25 cellular contexts compared by ENCODE assay signal in the genomic region with DNA sequence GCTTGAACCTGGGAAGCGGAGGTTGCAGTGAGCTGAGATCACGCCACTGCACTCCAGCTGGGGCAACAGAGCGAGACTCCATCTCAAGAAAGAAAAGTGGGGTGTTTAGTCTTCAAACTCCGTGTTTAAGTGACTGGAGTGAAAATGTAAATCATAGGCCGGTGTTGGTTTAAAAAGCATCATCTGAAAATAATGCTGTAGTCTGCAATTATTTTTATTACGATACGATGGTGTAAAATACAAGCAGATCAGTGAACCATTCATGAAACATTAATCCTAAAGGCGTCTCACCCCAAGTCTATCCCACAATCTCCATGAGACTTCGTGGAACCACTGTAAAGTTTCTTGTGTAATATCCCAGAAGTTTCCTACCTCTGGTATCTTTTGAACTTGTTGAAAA. TPM values are rescaled to one million over a fixed set of nuclear protein-coding genes. Genes with fewer than 3 reads are reported as not detected.
A peak's percentile ranks its signal among the peaks of the same experiment; 100 is the strongest.
DNase-seq lines count a peak whose midpoint lies in the region; ATAC-seq and TF ChIP-seq lines count a peak whose summit lies in the region.
"Had no signal": no experiment of that assay in that cellular context is flagged by ENCODE, and none has a peak within 500 bp of the region (broad histone marks: within the 10 kb centered on the region; RNA-seq: fewer than 3 reads in every experiment).

No MANE protein-coding gene starts in this region.

- H3K36me3 Mint-ChIP-seq in activated T-cell treated with anti-CD3 and anti-CD28 coated beads, Interleukin-2, amount 50 U/mL, for 24 hours (ENCODE audit: low read depth), result peaks cover 60% of the 10 kb centered on the region
- peaks cover 5% of the 10 kb centered on the region for H3K36me3 Mint-ChIP-seq in IgD-negative memory B cell
- H3K36me3 Mint-ChIP-seq in endodermal cell (ENCODE audit: low read depth), result peaks cover 11% of the 10 kb centered on the region

- no peak for ATAC-seq in GM21447 (IDR thresholded peaks at IDR 0.05; ENCODE audit: unreplicated experiment)
- ATAC-seq: esophagus mucosa, left ventricle myocardium superior, sciatic nerve had no signal

- WGBS in endodermal cell (ENCODE audit: insufficient coverage in 1 of 2, insufficient read length in 1 of 2), 2 experiments, result 92% methylated on average over 5 to 9 of the region's 9 CpGs
- WGBS in transverse colon (ENCODE audit: low coverage in 1 of 2), 2 donors, result 70 to 78% methylated on average over 9 of the region's 9 CpGs

- no peak for TF ChIP-seq POLR2A in transverse colon (IDR thresholded peaks at IDR 0.05)

- H3K4me1 ChIP-seq in endodermal cell (ENCODE audit: control insufficient read depth, insufficient read depth, low read length) (peaks cover 20% of the 10 kb centered on the region), parathyroid adenoma (peaks cover 49% of the 10 kb centered on the region), transverse colon (peaks cover 22 to 89% (median 59%) of the 10 kb centered on the region in 4 donors)

- in situ Hi-C loops in transverse colon (cut with MboI; ENCODE audit: low pct_ligation_motif_present in 1 of 4, low pct_unique_long_range_greater_than_20kb in 1 of 4, low sequenced_read_pairs in 3 of 4), result loop anchor here in 2 of 4 donors (25.0 kb wide), 1 partner anchor 618 kb away; no protein-coding TSS in a partner anchor

- intact Hi-C loops in transverse colon (cut with DNase I; ENCODE audit: low total_unique reads), result no loop called here

- peak overlapping the region; percentile 38 for H3K4me3 Mint-ChIP-seq in activated T-cell treated with anti-CD3 and anti-CD28 coated beads, Interleukin-2, amount 50 U/mL, for 24 hours
- H3K4me3 Mint-ChIP-seq in IgD-negative memory B cell (peak overlapping the region in 2 of 4 donors; percentile 10 to 75), endodermal cell (no peak overlapping the region)

- DNase-seq in activated T-cell treated with anti-CD3 and anti-CD28 coated beads, Interleukin-2, amount 50 U/mL, for 24 hours, result no peak
- DNase-seq in activated T-cell treated with anti-CD3 and anti-CD28 coated beads, Interleukin-2, amount 50 U/mL, for 48 hours, result no peak
- DNase-seq in endodermal cell (no peak), mesenteric fat pad (ENCODE audit: low spot score) (no peak), transverse colon (no peak)
- DNase-seq: 8988T; activated CD4-positive, alpha-beta T cell treated with anti-CD3 and anti-CD28 coated beads, Interleukin-2, amount 50 U/mL, for 4 hours; foreskin melanocyte; hippocampal formation; KBM-7; left ventricle myocardium superior; NCI-H1436 treated with DMSO at 0.1 percent for 48 hours; NCI-H524; NK-92 treated with Interleukin-12 subunit alpha and Interleukin-12 subunit beta, amount 100 ng/mL, for 24 hours; PC-9; Right ventricle myocardium superior; T-helper 9 cell; WERI-Rb-1 had no signal

- peaks cover 18% of the 10 kb centered on the region for H3K36me3 ChIP-seq in endodermal cell (ENCODE audit: control insufficient read depth, insufficient read depth, low read length)
- H3K36me3 ChIP-seq in parathyroid adenoma (ENCODE audit: control insufficient read depth, insufficient read depth, low read length), result no peaks in the 10 kb centered on the region
- no peaks in the 10 kb centered on the region for H3K36me3 ChIP-seq in transverse colon
- H3K36me3 ChIP-seq: HAP-1, WERI-Rb-1 had no signal

- no peak overlapping the region for H3K9ac ChIP-seq in endodermal cell (ENCODE audit: extremely low read depth, low read length, poor library complexity, severe bottlenecking)
- no peak overlapping the region for H3K9ac ChIP-seq in parathyroid adenoma

- H3K79me2 ChIP-seq in parathyroid adenoma, result peaks cover 81% of the 10 kb centered on the region

- no peak overlapping the region for H3K27ac ChIP-seq in endodermal cell (ENCODE audit: low read depth, low read length)
- H3K27ac ChIP-seq in parathyroid adenoma, result no peak overlapping the region
- no peak overlapping the region for H3K27ac ChIP-seq in transverse colon
- H3K27ac ChIP-seq: PC-9, WERI-Rb-1 had no signal

- H3K9me3 ChIP-seq in endodermal cell (ENCODE audit: control insufficient read depth, low read length), result peaks cover 5% of the 10 kb centered on the region
- H3K9me3 ChIP-seq in parathyroid adenoma (ENCODE audit: control insufficient read depth, low read length), result no peaks in the 10 kb centered on the region
- no peaks in the 10 kb centered on the region for H3K9me3 ChIP-seq in transverse colon
- H3K9me3 ChIP-seq: HAP-1 had no signal

- peaks cover 89% of the 10 kb centered on the region for H3K4me1 Mint-ChIP-seq in activated T-cell treated with anti-CD3 and anti-CD28 coated beads, Interleukin-2, amount 50 U/mL, for 24 hours (ENCODE audit: low read depth)
- peaks cover 76 to 83% (median 82%) of the 10 kb centered on the region in 3 donors for H3K4me1 Mint-ChIP-seq in IgD-negative memory B cell
- peaks cover 67% of the 10 kb centered on the region for H3K4me1 Mint-ChIP-seq in endodermal cell

- H3K4me3 ChIP-seq in endodermal cell (ENCODE audit: low read length), result peak overlapping the region; percentile 25
- no peak overlapping the region for H3K4me3 ChIP-seq in parathyroid adenoma (ENCODE audit: low read depth, low read length)
- H3K4me3 ChIP-seq in transverse colon, result no peak overlapping the region
- H3K4me3 ChIP-seq: HAP-1, PC-9 had no signal

- no peak for TF ChIP-seq EP300 in transverse colon (IDR thresholded peaks at IDR 0.05; ENCODE audit: low read depth)

- TF ChIP-seq CTCF in endodermal cell (conservative IDR thresholded peaks at IDR 0.05), result no peak
- no peak for TF ChIP-seq CTCF in parathyroid adenoma (IDR thresholded peaks at IDR 0.05)
- no peak for TF ChIP-seq CTCF in transverse colon (IDR thresholded peaks at IDR 0.05)

- H2AFZ ChIP-seq in parathyroid adenoma, result no peak overlapping the region
- H2AFZ ChIP-seq: PC-9 had no signal

- H3K4me2 ChIP-seq in parathyroid adenoma (ENCODE audit: low read length), result peak overlapping the region; percentile 16

- H3K27me3 ChIP-seq in endodermal cell (ENCODE audit: control insufficient read depth, insufficient read depth, low read length, poor library complexity, severe bottlenecking) (no peaks in the 10 kb centered on the region), parathyroid adenoma (ENCODE audit: control insufficient read depth, insufficient read depth, low read length) (no peaks in the 10 kb centered on the region), transverse colon (no peaks in the 10 kb centered on the region)

- peak overlapping the region; percentile 35 for H3K27ac Mint-ChIP-seq in activated T-cell treated with anti-CD3 and anti-CD28 coated beads, Interleukin-2, amount 50 U/mL, for 24 hours
- H3K27ac Mint-ChIP-seq in IgD-negative memory B cell (peak overlapping the region in 2 of 3 donors; percentile 7 to 13), endodermal cell (no peak overlapping the region)
- H3K27ac Mint-ChIP-seq: activated T-helper 2 cell treated with anti-CD3 and anti-CD28 coated beads, Interferon-gamma antibody, Interleukin-2, Interleukin-4, amounts not matched to agents 10 μg/mL and 5 μg/mL and 100 μg/mL, durations not matched to agents 14 hours and 24 hours and 36 hours had no signal

- no peaks in the 10 kb centered on the region for H3K27me3 Mint-ChIP-seq in activated T-cell treated with anti-CD3 and anti-CD28 coated beads, Interleukin-2, amount 50 U/mL, for 24 hours
- H3K27me3 Mint-ChIP-seq in IgD-negative memory B cell, result no peaks in the 10 kb centered on the region
- H3K27me3 Mint-ChIP-seq in endodermal cell (ENCODE audit: insufficient read depth), result no peaks in the 10 kb centered on the region

- no peaks in the 10 kb centered on the region for H3K9me3 Mint-ChIP-seq in activated T-cell treated with anti-CD3 and anti-CD28 coated beads, Interleukin-2, amount 50 U/mL, for 24 hours
- peaks cover 0 to 3% (median 0%) of the 10 kb centered on the region in 3 donors for H3K9me3 Mint-ChIP-seq in IgD-negative memory B cell
- no peaks in the 10 kb centered on the region for H3K9me3 Mint-ChIP-seq in endodermal cell
- H3K9me3 Mint-ChIP-seq: activated T-helper 2 cell treated with anti-CD3 and anti-CD28 coated beads, Interferon-gamma antibody, Interleukin-2, Interleukin-4, amounts not matched to agents 10 μg/mL and 5 μg/mL and 100 μg/mL, durations not matched to agents 14 hours and 24 hours and 36 hours had no signal

RNA-seq across cellular contexts. Expression of a gene that starts 6.3 kb away (rescaled TPM):
- polyA plus RNA-seq in IgD-negative memory B cell, result 45.7 TPM
- total RNA-seq in endodermal cell, result 100 to 1,000 TPM; 420 to 534 TPM
- polyA plus RNA-seq in endodermal cell (2013, experiment 1 of 2), result 492 TPM
- 458 TPM for polyA plus RNA-seq in endodermal cell (2013, experiment 2 of 2)
- total RNA-seq in mesenteric fat pad, result 375 TPM
- 100 to 1,000 TPM; 290 to 527 (median 414) TPM for total RNA-seq in transverse colon
